ENCODE assay signal across 18 cellular contexts in the genomic region with DNA sequence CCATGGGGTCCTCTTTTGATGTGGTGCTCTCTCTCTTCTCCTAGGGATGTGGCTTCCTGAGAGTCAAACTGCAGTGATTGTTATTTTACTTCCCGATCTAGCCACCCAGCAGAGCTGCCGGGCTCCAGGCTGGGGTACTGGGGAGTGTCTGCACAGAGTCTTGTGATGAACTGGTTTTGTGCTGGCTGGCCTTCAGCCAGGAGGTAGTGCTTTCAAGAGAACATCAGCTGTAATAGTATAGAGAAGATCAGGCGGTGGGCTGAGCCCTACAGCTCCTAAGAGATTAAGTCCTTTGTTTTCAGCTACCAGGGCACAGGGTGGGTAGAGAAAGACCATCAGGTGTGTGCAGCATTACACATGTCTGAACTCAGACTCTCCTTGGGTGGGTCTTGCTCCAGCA. TPM values are rescaled to one million over a fixed set of nuclear protein-coding genes. Genes with fewer than 3 reads are reported as not detected.
"Had no signal": no experiment of that assay in that cellular context is flagged by ENCODE, and none has a peak within 500 bp of the region (broad histone marks: within the 10 kb centered on the region; RNA-seq: fewer than 3 reads in every experiment).

No MANE protein-coding gene starts in this region.

- DNase-seq: erythroblast; foreskin melanocyte; head of caudate nucleus; mucosa of descending colon; naive thymus-derived CD8-positive, alpha-beta T cell; psoas muscle; retina; right lobe of liver; stimulated activated CD4-positive, alpha-beta T cell treated with anti-CD3 and anti-CD28 coated beads, Interleukin-4, amount 100 ng/mL, for 1 hour; stimulated activated CD8-positive, alpha-beta memory T cell treated with anti-CD3 and anti-CD28 coated beads, Interleukin-4, amount 100 ng/mL, for 48 hours; transverse colon had no signal

- H3K9me3 ChIP-seq: mucosa of descending colon, neutrophil, psoas muscle, right lobe of liver, thoracic aorta, transverse colon had no signal

- H3K27me3 ChIP-seq: hepatocyte, neutrophil, right lobe of liver, transverse colon had no signal

- H3K4me3 ChIP-seq: hepatocyte, mucosa of descending colon, psoas muscle, right lobe of liver, thoracic aorta, transverse colon had no signal

- H3K4me1 ChIP-seq: psoas muscle, right lobe of liver, transverse colon had no signal

- H3K27ac ChIP-seq: hepatocyte, neutrophil, psoas muscle, right lobe of liver, thoracic aorta, transverse colon had no signal

- ATAC-seq: mucosa of descending colon; naive thymus-derived CD8-positive, alpha-beta T cell; psoas muscle; right lobe of liver; stimulated activated effector memory CD8-positive, alpha-beta T cell treated with anti-CD3 and anti-CD28 coated beads, Interleukin-12 subunit alpha, Interleukin-12 subunit beta, amount 100 ng/mL, for 72 hours had no signal

- H3K36me3 ChIP-seq: neutrophil, right lobe of liver, thoracic aorta, transverse colon had no signal

RNA-seq across cellular contexts. Expression of a gene that starts 59.0 kb away (rescaled TPM):
- total RNA-seq: lung microvascular endothelial cell; naive thymus-derived CD8-positive, alpha-beta T cell; osteoblast; right lobe of liver; thoracic aorta; transverse colon; ureter had no signal
